11 cellular contexts compared by ENCODE assay signal in genomic region chr2:154698238-154698788, GRCh38. TPM values are rescaled to one million over a fixed set of nuclear protein-coding genes. Genes with fewer than 3 reads are reported as not detected.
A peak's percentile ranks its signal among the peaks of the same experiment; 100 is the strongest.
DNase-seq lines count a peak whose midpoint lies in the region; ATAC-seq and TF ChIP-seq lines count a peak whose summit lies in the region.
"Had no signal": no experiment of that assay in that cellular context is flagged by ENCODE, and none has a peak within 500 bp of the region (broad histone marks: within the 10 kb centered on the region; RNA-seq: fewer than 3 reads in every experiment).

A gene with protein sequence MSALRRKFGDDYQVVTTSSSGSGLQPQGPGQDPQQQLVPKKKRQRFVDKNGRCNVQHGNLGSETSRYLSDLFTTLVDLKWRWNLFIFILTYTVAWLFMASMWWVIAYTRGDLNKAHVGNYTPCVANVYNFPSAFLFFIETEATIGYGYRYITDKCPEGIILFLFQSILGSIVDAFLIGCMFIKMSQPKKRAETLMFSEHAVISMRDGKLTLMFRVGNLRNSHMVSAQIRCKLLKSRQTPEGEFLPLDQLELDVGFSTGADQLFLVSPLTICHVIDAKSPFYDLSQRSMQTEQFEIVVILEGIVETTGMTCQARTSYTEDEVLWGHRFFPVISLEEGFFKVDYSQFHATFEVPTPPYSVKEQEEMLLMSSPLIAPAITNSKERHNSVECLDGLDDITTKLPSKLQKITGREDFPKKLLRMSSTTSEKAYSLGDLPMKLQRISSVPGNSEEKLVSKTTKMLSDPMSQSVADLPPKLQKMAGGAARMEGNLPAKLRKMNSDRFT (plus strand): TSS chr2:154698695. CDS start chr2:154698776, 81 bp downstream.

- no peak within 1 kb of the TSS for H2AFZ ChIP-seq in osteoblast (ENCODE audit: low read length)

- DNase-seq in NCI-H82 (lab: John Stamatoyannopoulos, UW) (peak; percentile 19), NCI-H82 treated with DMSO at 0.1 percent for 48 hours (lab: John Stamatoyannopoulos, UW; ENCODE audit: unreplicated experiment) (no peak), caudate nucleus (lab: John Stamatoyannopoulos, UW) (peak in 2 of 61 donors; percentile 14 to 30), memory B cell (ENCODE audit: low spot score in 2 of 2) (no peak), osteoblast (ENCODE audit: insufficient read length, low spot score, missing footprints) (no peak)

- no peaks in the 10 kb centered on the region for H4K20me1 ChIP-seq in osteoblast (ENCODE audit: insufficient read depth, low read length)

- ATAC-seq in memory B cell (ENCODE audit: low read depth) (no peak), esophagus mucosa (no peak), HG03159 (IDR thresholded peaks at IDR 0.05; ENCODE audit: unreplicated experiment) (no peak)

- no peaks in the 10 kb centered on the region for H3K27me3 ChIP-seq in osteoblast (ENCODE audit: insufficient read depth, low read length)

- H3K9me3 ChIP-seq in osteoblast (ENCODE audit: low read depth, low read length), result no peaks in the 10 kb centered on the region

- H3K9me3 Mint-ChIP-seq in memory B cell, result peaks cover 4% of the 10 kb centered on the region

- no peak within 1 kb of the TSS for H3K4me2 ChIP-seq in osteoblast (ENCODE audit: insufficient read depth, low read length)

- no peaks in the 10 kb centered on the region for H3K79me2 ChIP-seq in osteoblast (ENCODE audit: insufficient read depth, low read length)

- no peak for TF ChIP-seq CTCF in osteoblast (IDR thresholded peaks at IDR 0.05; ENCODE audit: extremely low read depth, low read depth, low read length)

- H3K36me3 ChIP-seq in osteoblast (ENCODE audit: insufficient read depth, low read length), result no peaks in the 10 kb centered on the region

- H3K27me3 Mint-ChIP-seq in memory B cell, result peaks cover 12% of the 10 kb centered on the region

- H3K4me3 Mint-ChIP-seq in memory B cell, result peak within 1 kb of the TSS; percentile 75
- H3K4me3 Mint-ChIP-seq: stimulated activated naive CD8-positive, alpha-beta T cell treated with anti-CD3 and anti-CD28 coated beads, Interleukin-15, Interleukin-2, amounts not matched to agents 100 ng/mL and 50 ng/mL, for 24 hours had no signal

- H3K27ac ChIP-seq in caudate nucleus (ENCODE audit: low read depth, low read length) (peak within 1 kb of the TSS; percentile 71), temporal lobe (ENCODE audit: low read depth, low read length) (peak within 1 kb of the TSS; percentile 61), osteoblast (ENCODE audit: low read depth, low read length) (no peak within 1 kb of the TSS)

- no peak within 1 kb of the TSS for H3K27ac Mint-ChIP-seq in memory B cell
- H3K27ac Mint-ChIP-seq: stimulated activated naive CD8-positive, alpha-beta T cell treated with anti-CD3 and anti-CD28 coated beads, Interleukin-15, Interleukin-2, amounts not matched to agents 100 ng/mL and 50 ng/mL, for 24 hours had no signal

- H3K4me3 ChIP-seq in osteoblast (ENCODE audit: insufficient read depth, low read length), result no peak within 1 kb of the TSS
- H3K4me3 ChIP-seq: GM12878 had no signal

- H3K36me3 Mint-ChIP-seq in memory B cell, result peaks cover 2% of the 10 kb centered on the region

- H3K4me1 Mint-ChIP-seq in memory B cell, result peaks cover 3% of the 10 kb centered on the region

- no peaks in the 10 kb centered on the region for H3K4me1 ChIP-seq in osteoblast (ENCODE audit: insufficient read depth, low read length)

RNA-seq across cellular contexts. Expression of the gene that starts here (rescaled TPM):
- total RNA-seq in temporal lobe (12.5 TPM), esophagus mucosa (not detected), osteoblast (not detected in 2 replicates)
- total RNA-seq: A172 had no signal

Comparison
In these comparisons a context has a peak if more than half of its experiments do, and no peak if none do; other contexts are left out.
1. RNA of the gene that starts here (total RNA-seq): 12.5 TPM in temporal lobe (single experiment); not detected in esophagus mucosa (single experiment) and not detected in osteoblast; every median in the first group is over 10 times any median in the second.